9 cellular contexts compared by ENCODE assay signal in genomic region chr9:133134419-133135190, GRCh38. TPM values are rescaled to one million over a fixed set of nuclear protein-coding genes. Genes with fewer than 3 reads are reported as not detected.
A peak's percentile ranks its signal among the peaks of the same experiment; 100 is the strongest.
DNase-seq lines count a peak whose midpoint lies in the region; ATAC-seq and TF ChIP-seq lines count a peak whose summit lies in the region.
"Had no signal": no experiment of that assay in that cellular context is flagged by ENCODE, and none has a peak within 500 bp of the region (broad histone marks: within the 10 kb centered on the region; RNA-seq: fewer than 3 reads in every experiment).

No MANE protein-coding gene starts in this region.

- peaks cover 61% of the 10 kb centered on the region for H3K4me1 Mint-ChIP-seq in central memory CD8-positive, alpha-beta T cell
- H3K4me1 Mint-ChIP-seq in naive thymus-derived CD4-positive, alpha-beta T cell = peaks cover 31 to 74% (median 63%) of the 10 kb centered on the region in 7 donors

- H3K4me3 ChIP-seq in naive thymus-derived CD4-positive, alpha-beta T cell (ENCODE audit: low read length) = peak overlapping the region; percentile 12
- peak overlapping the region in 1 of 2 donors; percentile 5 for H3K4me3 ChIP-seq in vagina

- H3K27ac Mint-ChIP-seq in central memory CD8-positive, alpha-beta T cell (ENCODE audit: low read depth) = peak overlapping the region; percentile 75
- H3K27ac Mint-ChIP-seq in naive thymus-derived CD4-positive, alpha-beta T cell = peak overlapping the region; percentile 99 to 100 (median 100)

- peaks cover 55 to 60% of the 10 kb centered on the region in 2 donors for H3K4me1 ChIP-seq in naive thymus-derived CD4-positive, alpha-beta T cell (ENCODE audit: control insufficient read depth in 2 of 2, insufficient read depth in 2 of 2, low read length in 2 of 2)
- H3K4me1 ChIP-seq in vagina = peaks cover 65% of the 10 kb centered on the region

- H3K4me3 Mint-ChIP-seq in central memory CD8-positive, alpha-beta T cell = peak overlapping the region; percentile 93
- peak overlapping the region; percentile 41 to 85 (median 79) for H3K4me3 Mint-ChIP-seq in naive thymus-derived CD4-positive, alpha-beta T cell

- H3K9me3 ChIP-seq in naive thymus-derived CD4-positive, alpha-beta T cell (ENCODE audit: control insufficient read depth in 2 of 3, low read length in 3 of 3) = no peaks in the 10 kb centered on the region
- no peaks in the 10 kb centered on the region for H3K9me3 ChIP-seq in vagina

- intact Hi-C loops in naive thymus-derived CD4-positive, alpha-beta T cell (cut with micrococcal nuclease) = loop anchor here in 1 of 2 donors (10.0 kb wide), 1 partner anchor 780 kb away; the partner anchor contains the start of gene SETX
- intact Hi-C loops in vagina (cut with DNase I) = no loop called here

- H3K27ac ChIP-seq in naive thymus-derived CD4-positive, alpha-beta T cell (ENCODE audit: low read depth, low read length) = peak overlapping the region; percentile 92
- peak overlapping the region; percentile 85 for H3K27ac ChIP-seq in vagina

- no peaks in the 10 kb centered on the region for H3K27me3 ChIP-seq in naive thymus-derived CD4-positive, alpha-beta T cell (ENCODE audit: control insufficient read depth in 2 of 2, insufficient read depth in 2 of 2, low read length in 2 of 2)
- H3K27me3 ChIP-seq in vagina = no peaks in the 10 kb centered on the region

- H3K27me3 Mint-ChIP-seq in central memory CD8-positive, alpha-beta T cell = no peaks in the 10 kb centered on the region
- no peaks in the 10 kb centered on the region for H3K27me3 Mint-ChIP-seq in naive thymus-derived CD4-positive, alpha-beta T cell

- TF ChIP-seq CTCF in vagina (IDR thresholded peaks at IDR 0.05) (no peak), GM10266 (IDR thresholded peaks at IDR 0.05; ENCODE audit: control insufficient read depth, insufficient read depth, low read depth, missing control alignments) (no peak)

- no peaks in the 10 kb centered on the region for H3K36me3 ChIP-seq in naive thymus-derived CD4-positive, alpha-beta T cell (ENCODE audit: control insufficient read depth in 2 of 3, insufficient read depth in 3 of 3, low read length in 3 of 3)
- no peaks in the 10 kb centered on the region for H3K36me3 ChIP-seq in vagina

- POLR2A ChIA-PET in naive thymus-derived CD4-positive, alpha-beta T cell (lab: Charles Lee) = interaction anchor here (0.7 to 6.5 kb wide), 9 partner anchors 8 to 1391 kb away, joined by 3 to 65 read pairs (median 6); partner anchors contain the start of genes GTF3C5 and RALGDS

- ATAC-seq in central memory CD8-positive, alpha-beta T cell (replicated peaks; ENCODE audit: extremely low read depth, poor library complexity, severe bottlenecking) = peak; percentile 26
- ATAC-seq in naive thymus-derived CD4-positive, alpha-beta T cell = no peak
- no peak for ATAC-seq in GM19328 (IDR thresholded peaks at IDR 0.05; ENCODE audit: unreplicated experiment)

- H3K36me3 Mint-ChIP-seq in central memory CD8-positive, alpha-beta T cell (ENCODE audit: insufficient read depth) = peaks cover 64% of the 10 kb centered on the region
- H3K36me3 Mint-ChIP-seq in naive thymus-derived CD4-positive, alpha-beta T cell = peaks cover 0 to 14% (median 0%) of the 10 kb centered on the region in 5 donors

- TF ChIP-seq POLR2A in vagina (IDR thresholded peaks at IDR 0.05) = no peak

- DNase-seq in stimulated activated naive CD4-positive, alpha-beta T cell treated with Interleukin-2 at 50 U/mL for 16 hours (lab: John Stamatoyannopoulos, UW) = peak; percentile 55
- no peak for DNase-seq in stimulated activated naive CD4-positive, alpha-beta T cell (lab: John Stamatoyannopoulos, UW)
- no peak for DNase-seq in central memory CD8-positive, alpha-beta T cell (ENCODE audit: low spot score in 2 of 2)
- no peak for DNase-seq in naive thymus-derived CD4-positive, alpha-beta T cell
- DNase-seq in vagina (ENCODE audit: extremely low spot score in 2 of 2) (no peak), GM10266 (ENCODE audit: extremely low spot score) (no peak), NCI-H748 treated with DMSO at 0.1 percent for 48 hours (lab: John Stamatoyannopoulos, UW) (no peak)
- DNase-seq: NCI-H524 had no signal

- H3K9me3 Mint-ChIP-seq in central memory CD8-positive, alpha-beta T cell = no peaks in the 10 kb centered on the region
- H3K9me3 Mint-ChIP-seq in naive thymus-derived CD4-positive, alpha-beta T cell = peaks cover 0 to 4% (median 0%) of the 10 kb centered on the region in 11 donors

- CTCF ChIA-PET in naive thymus-derived CD4-positive, alpha-beta T cell (lab: Charles Lee) = interaction anchor here (0.8 to 5.0 kb wide), 4 partner anchors 9 to 112 kb away, joined by 3 to 48 read pairs (median 16); no protein-coding TSS in a partner anchor

RNA-seq across cellular contexts. Expression of gene RALGDS, which starts 13.6 kb away (rescaled TPM):
- 100 to 1,000 TPM in 2 of 5 experiments, 10 to 100 TPM in 3; 73.9 to 123 (median 79.7) TPM for total RNA-seq in naive thymus-derived CD4-positive, alpha-beta T cell
- polyA plus RNA-seq in naive thymus-derived CD4-positive, alpha-beta T cell = 10 to 100 TPM; 17.8 to 35.7 TPM
- 85.0 TPM for total RNA-seq in vagina

RNA-seq across cellular contexts. Expression of gene GBGT1, which starts 29.1 kb away (rescaled TPM):
- total RNA-seq in naive thymus-derived CD4-positive, alpha-beta T cell = 10 to 100 TPM in 2 of 5 experiments, 1 to 10 TPM in 3; 3.4 to 14.8 (median 5.5) TPM
- under 1 TPM in 1 of 2 donors, not detected in 1; 0.14 TPM for polyA plus RNA-seq in naive thymus-derived CD4-positive, alpha-beta T cell
- 27.0 TPM for total RNA-seq in vagina
